In genomic region chr1:2046225-2046917, GRCh38 we compare ENCODE assay signal across 8 cellular contexts. TPM values are rescaled to one million over a fixed set of nuclear protein-coding genes. Genes with fewer than 3 reads are reported as not detected.
DNase-seq lines count a peak whose midpoint lies in the region; ATAC-seq and TF ChIP-seq lines count a peak whose summit lies in the region.

No MANE protein-coding gene starts in this region.

- H3K4me1 ChIP-seq in psoas muscle = no peaks in the 10 kb centered on the region

- intact Hi-C loops in psoas muscle (cut with DNase I) = loop anchor here in 1 of 2 donors (5.0 kb wide), 2 partner anchors 84 to 104 kb away; no protein-coding TSS in a partner anchor

- DNase-seq in NCI-H2196 (lab: John Stamatoyannopoulos, UW; ENCODE audit: unreplicated experiment) = peak; percentile 65
- peak; percentile 17 for DNase-seq in activated T-cell treated with anti-CD3 and anti-CD28 coated beads for 4 hours
- DNase-seq in germinal center (ENCODE audit: low spot score) = peak; percentile 44
- no peak for DNase-seq in psoas muscle
- no peak for DNase-seq in cerebellum (ENCODE audit: low spot score)
- no peak for DNase-seq in EL

- no peaks in the 10 kb centered on the region for H3K9me3 ChIP-seq in psoas muscle

- H3K27ac ChIP-seq in psoas muscle = no peak overlapping the region

- TF ChIP-seq CTCF in GM12872 (IDR thresholded peaks at IDR 0.05; ENCODE audit: insufficient read depth, low read depth, low read length) = peak; percentile 84
- TF ChIP-seq CTCF in psoas muscle (IDR thresholded peaks at IDR 0.05) = peak; percentile 56

- no peak overlapping the region for H3K4me3 ChIP-seq in psoas muscle

- ATAC-seq in psoas muscle (peak; percentile 32 to 67 (median 58)), GM19463 (IDR thresholded peaks at IDR 0.05; ENCODE audit: unreplicated experiment) (no peak)

- H3K27me3 ChIP-seq in psoas muscle (ENCODE audit: insufficient read depth in 3 of 3, low read length in 2 of 3) = peaks cover 0 to 64% (median 27%) of the 10 kb centered on the region in 3 donors

- 33 to 48% (median 47%) methylated on average over 17 of the region's 17 CpGs for WGBS in psoas muscle, 3 donors

- H3K36me3 ChIP-seq in psoas muscle (ENCODE audit: insufficient read depth in 1 of 2, low read depth in 1 of 2) = no peaks in the 10 kb centered on the region

RNA-seq across cellular contexts. Expression of gene PRKCZ, which starts 3.8 kb away (rescaled TPM):
- total RNA-seq in psoas muscle (1 to 10 TPM in 1 of 4 donors, under 1 TPM in 2, not detected in 1; 0.44 to 2.3 (median 0.53) TPM), cerebellum (30.8 TPM)
- polyA plus RNA-seq in psoas muscle = under 1 TPM; 0.07 to 0.40 (median 0.17) TPM

RNA-seq across cellular contexts. Expression of gene GABRD, which starts 27.2 kb away (rescaled TPM):
- total RNA-seq in psoas muscle = under 1 TPM in 2 of 4 donors, not detected in 2; 0.24 to 0.47 TPM
- polyA plus RNA-seq in psoas muscle = under 1 TPM in 2 of 3 donors, not detected in 1; 0.05 to 0.66 TPM
- 2.9 TPM for total RNA-seq in cerebellum

RNA-seq across cellular contexts. Expression of gene CFAP74, which starts 42.8 kb away (rescaled TPM):
- total RNA-seq in psoas muscle (not detected), cerebellum (0.36 TPM)
- under 1 TPM in 2 of 3 donors, not detected in 1; 0.01 to 0.05 TPM for polyA plus RNA-seq in psoas muscle

Comparison
In these comparisons a context has a peak if more than half of its experiments do, and no peak if none do; other contexts are left out.
1. DNase-seq: peak in NCI-H2196 (single experiment), activated T-cell treated with anti-CD3 and anti-CD28 coated beads for 4 hours (single experiment) and germinal center (single experiment); none in psoas muscle (0 of 2), cerebellum (single experiment) and EL (single experiment).